2 cellular contexts compared by ENCODE assay signal in the genomic region with DNA sequence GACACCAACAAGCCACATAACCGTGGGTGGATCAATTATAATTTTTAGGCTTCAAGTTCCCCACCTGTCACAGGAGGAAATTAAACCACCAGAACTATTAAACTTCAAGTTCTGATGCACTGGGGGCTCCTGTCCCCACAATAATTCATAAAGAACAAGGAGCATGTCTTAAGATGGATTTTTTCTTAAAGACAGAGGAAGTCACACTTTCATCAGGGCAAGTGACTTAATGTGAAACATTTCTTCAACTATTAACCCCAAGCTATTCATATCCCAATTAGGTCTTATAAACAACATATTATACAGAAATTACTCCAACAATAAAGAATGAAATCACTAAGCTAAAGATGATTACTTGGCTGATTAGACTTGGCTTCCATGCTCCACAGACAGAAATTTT.
TF ChIP-seq lines count a peak whose summit lies in the region.

No MANE protein-coding gene starts in this region.

TF ChIP-seq in H1, 55 proteins besides CTCF, POLR2A, EP300 and RAD21:
- TF ChIP-seq SAP30 (IDR thresholded peaks at IDR 0.05; ENCODE audit: insufficient read depth, insufficient replicate concordance, low read length) (no peak), SIN3A (conservative IDR thresholded peaks at IDR 0.05 in 1 of 2, IDR thresholded peaks at IDR 0.05 in 1 of 2; ENCODE audit: low read depth in 1 of 2, low read length in 2 of 2) (no peak), GABPA (IDR thresholded peaks at IDR 0.05; ENCODE audit: borderline replicate concordance, insufficient read depth, low read length) (no peak), TCF12 (IDR thresholded peaks at IDR 0.05; ENCODE audit: low read depth, low read length) (no peak), ATF2 (IDR thresholded peaks at IDR 0.05; ENCODE audit: low read length) (no peak), JUN (IDR thresholded peaks at IDR 0.05; ENCODE audit: low read depth, low read length) (no peak), EGR1 (IDR thresholded peaks at IDR 0.05; ENCODE audit: borderline replicate concordance, low read depth, low read length) (no peak), USF2 (IDR thresholded peaks at IDR 0.05; ENCODE audit: low read length) (no peak), POU5F1 (IDR thresholded peaks at IDR 0.05; ENCODE audit: low read depth, low read length) (no peak), NANOG (IDR thresholded peaks at IDR 0.05; ENCODE audit: insufficient read depth, low read depth, low read length, poor library complexity, severe bottlenecking) (no peak), CEBPB (IDR thresholded peaks at IDR 0.05; ENCODE audit: low read depth, low read length) (no peak), YY1 (IDR thresholded peaks at IDR 0.05; ENCODE audit: low read depth, low read length) (no peak), CBX5 (IDR thresholded peaks at IDR 0.05; ENCODE audit: low read depth, low read length) (no peak), RBBP5 (IDR thresholded peaks at IDR 0.05; ENCODE audit: borderline replicate concordance, low read depth, low read length) (no peak)

TF ChIP-seq in GM12891, 5 proteins besides CTCF, POLR2A, EP300 and RAD21:
- TF ChIP-seq POU2F2 (IDR thresholded peaks at IDR 0.05; ENCODE audit: low read depth, low read length) (no peak), TAF1 (IDR thresholded peaks at IDR 0.05; ENCODE audit: low read depth, low read length) (no peak), POLR2AphosphoS5 (IDR thresholded peaks at IDR 0.05; ENCODE audit: low read depth, low read length) (no peak), SPI1 (IDR thresholded peaks at IDR 0.05; ENCODE audit: low read depth, low read length) (no peak), PAX5 (IDR thresholded peaks at IDR 0.05; ENCODE audit: insufficient read depth, low read length, severe bottlenecking) (no peak)
